In genomic region chr3:71816757-71817156, GRCh38 we compare ENCODE assay signal across 27 cellular contexts. TPM values are rescaled to one million over a fixed set of nuclear protein-coding genes. Genes with fewer than 3 reads are reported as not detected.
"Had no signal": no experiment of that assay in that cellular context is flagged by ENCODE, and none has a peak within 500 bp of the region (broad histone marks: within the 10 kb centered on the region; RNA-seq: fewer than 3 reads in every experiment).

No MANE protein-coding gene starts in this region.

- H3K27me3 ChIP-seq: brain microvascular endothelial cell had no signal

- DNase-seq: activated CD4-positive, alpha-beta memory T cell treated with anti-CD3 and anti-CD28 coated beads for 36 hours; activated CD4-positive, alpha-beta T cell treated with anti-CD3 and anti-CD28 coated beads for 36 hours; activated CD4-positive, alpha-beta T cell treated with anti-CD3 and anti-CD28 coated beads, Interleukin-2, amount 10 ng/mL, durations not matched to agents 7 days and 5 days; activated CD8-positive, alpha-beta memory T cell treated with anti-CD3 and anti-CD28 coated beads, Interleukin-2, amount 50 U/mL, for 4 hours; activated effector memory CD4-positive, alpha-beta T cell treated with Interleukin-2 at 50 U/mL for 16 hours; activated naive CD4-positive, alpha-beta T cell; activated naive CD4-positive, alpha-beta T cell treated with anti-CD3 and anti-CD28 coated beads, Interleukin-2, amount 50 U/mL, for 16 hours; activated naive CD8-positive, alpha-beta T cell treated with anti-CD3 and anti-CD28 coated beads for 36 hours; activated T-cell treated with anti-CD3 and anti-CD28 coated beads, Interleukin-2, amount 50 U/mL, for 48 hours; amniotic stem cell; aorta; MM.1S; MV-4-11; NCI-H1092; NCI-H1436 treated with DMSO at 0.1 percent for 48 hours; NCI-H1694 treated with DMSO at 0.1 percent for 48 hours; NCI-H2029; NCI-H510A; NCI-H748 treated with DMSO at 0.1 percent for 48 hours; PC-9 had no signal

- H3K27me3 Mint-ChIP-seq: activated CD4-positive, alpha-beta memory T cell treated with anti-CD3 and anti-CD28 coated beads for 36 hours; activated naive CD8-positive, alpha-beta T cell treated with anti-CD3 and anti-CD28 coated beads for 36 hours; central memory CD8-positive, alpha-beta T cell had no signal

- H3K27ac ChIP-seq: brain microvascular endothelial cell, PC-9, RWPE1 had no signal

- H2AFZ ChIP-seq: PC-9 had no signal

- H3K4me2 ChIP-seq: PC-9 had no signal

- H3K36me3 ChIP-seq: brain microvascular endothelial cell had no signal

- H3K9me3 Mint-ChIP-seq: activated CD4-positive, alpha-beta memory T cell treated with anti-CD3 and anti-CD28 coated beads for 36 hours; activated CD4-positive, alpha-beta T cell treated with anti-CD3 and anti-CD28 coated beads, Interleukin-2, amount 10 ng/mL, durations not matched to agents 7 days and 5 days; activated naive CD8-positive, alpha-beta T cell treated with anti-CD3 and anti-CD28 coated beads for 36 hours; central memory CD8-positive, alpha-beta T cell had no signal

- H3K4me3 ChIP-seq: PC-9 had no signal

- H3K4me1 Mint-ChIP-seq: activated CD4-positive, alpha-beta T cell treated with anti-CD3 and anti-CD28 coated beads for 36 hours; activated CD4-positive, alpha-beta T cell treated with anti-CD3 and anti-CD28 coated beads, Interleukin-2, amount 10 ng/mL, durations not matched to agents 7 days and 5 days; activated naive CD8-positive, alpha-beta T cell treated with anti-CD3 and anti-CD28 coated beads for 36 hours; central memory CD8-positive, alpha-beta T cell had no signal

- H3K4me3 Mint-ChIP-seq: activated CD4-positive, alpha-beta memory T cell treated with anti-CD3 and anti-CD28 coated beads for 36 hours; activated CD4-positive, alpha-beta T cell treated with anti-CD3 and anti-CD28 coated beads for 36 hours; activated CD4-positive, alpha-beta T cell treated with anti-CD3 and anti-CD28 coated beads, Interleukin-2, amount 10 ng/mL, durations not matched to agents 7 days and 5 days; activated naive CD8-positive, alpha-beta T cell treated with anti-CD3 and anti-CD28 coated beads for 36 hours; central memory CD8-positive, alpha-beta T cell had no signal

- H3K27ac Mint-ChIP-seq: activated CD4-positive, alpha-beta memory T cell treated with anti-CD3 and anti-CD28 coated beads for 36 hours; activated CD4-positive, alpha-beta T cell treated with anti-CD3 and anti-CD28 coated beads for 36 hours; activated CD4-positive, alpha-beta T cell treated with anti-CD3 and anti-CD28 coated beads, Interleukin-2, amount 10 ng/mL, durations not matched to agents 7 days and 5 days; activated naive CD8-positive, alpha-beta T cell treated with anti-CD3 and anti-CD28 coated beads for 36 hours had no signal

- H3K36me3 Mint-ChIP-seq: activated CD4-positive, alpha-beta memory T cell treated with anti-CD3 and anti-CD28 coated beads for 36 hours; activated naive CD8-positive, alpha-beta T cell treated with anti-CD3 and anti-CD28 coated beads for 36 hours had no signal

RNA-seq across cellular contexts. Expression of gene PROK2, which starts 31.8 kb away (rescaled TPM):
- total RNA-seq: chondrocyte; LHCN-M2; OCI-LY7; PC-9; T-helper 1 cell treated with Interleukin-12 subunit alpha and Interleukin-12 subunit beta and Interleukin-4 antibody, amounts not matched to agents 30 ng/mL and 1 ng/mL, for 36 hours had no signal
